13 cellular contexts compared by ENCODE assay signal in the genomic region with DNA sequence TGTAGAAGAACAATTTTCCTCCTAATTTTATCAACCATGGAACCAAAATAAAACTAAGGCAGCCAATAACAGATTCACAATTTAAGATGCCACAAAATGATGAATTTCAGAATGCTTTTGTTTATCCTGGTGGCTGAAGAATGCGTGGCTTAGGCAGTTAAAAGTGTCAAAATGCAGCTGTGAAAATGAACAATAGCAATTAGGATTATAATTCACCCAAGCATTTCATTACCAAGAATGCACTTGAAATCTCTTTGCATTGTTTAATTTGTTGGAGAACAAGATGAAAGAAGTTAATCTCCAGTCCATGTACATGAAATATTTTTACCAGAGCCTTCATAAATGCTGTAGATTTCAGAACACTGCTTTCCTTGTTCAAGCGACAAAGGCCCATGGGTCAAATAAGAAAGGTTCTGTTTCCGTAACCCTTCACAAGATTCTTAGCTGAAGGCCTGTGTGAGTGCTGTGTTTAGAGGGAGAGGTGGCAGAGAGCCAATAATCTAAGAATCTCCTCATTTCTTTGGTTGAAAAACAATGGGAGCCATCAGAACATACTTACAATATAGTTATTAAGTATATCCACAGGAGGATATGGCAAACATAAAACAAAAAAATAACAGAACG. TPM values are rescaled to one million over a fixed set of nuclear protein-coding genes. Genes with fewer than 3 reads are reported as not detected.
DNase-seq lines count a peak whose midpoint lies in the region; ATAC-seq and TF ChIP-seq lines count a peak whose summit lies in the region.
"Had no signal": no experiment of that assay in that cellular context is flagged by ENCODE, and none has a peak within 500 bp of the region (broad histone marks: within the 10 kb centered on the region; RNA-seq: fewer than 3 reads in every experiment).

No MANE protein-coding gene starts in this region.

- BruUV-seq in A673 (replicated peaks; lab: Mats Ljungman, UMichigan) = no TSS peak

- H3K4me3 ChIP-seq in A673 (ENCODE audit: low read depth, low read length, poor library complexity, severe bottlenecking) = no peak overlapping the region
- H3K4me3 ChIP-seq in neuronal stem cell (ENCODE audit: low read length in 2 of 2) = no peak overlapping the region

- H2BK120ac ChIP-seq in neuronal stem cell (ENCODE audit: low read depth, low read length) = no peak overlapping the region

- H3K23ac ChIP-seq in neuronal stem cell (ENCODE audit: low read depth, low read length, poor library complexity) = no peak overlapping the region

- no peak overlapping the region for H2BK15ac ChIP-seq in neuronal stem cell (ENCODE audit: low read length)

- no peaks in the 10 kb centered on the region for H3K9me3 Mint-ChIP-seq in effector memory CD8-positive, alpha-beta T cell

- H3K14ac ChIP-seq in neuronal stem cell (ENCODE audit: low read length) = no peak overlapping the region

- no peak overlapping the region for H3K9ac ChIP-seq in neuronal stem cell (ENCODE audit: low read depth, low read length, poor library complexity)

- H3K27me3 Mint-ChIP-seq in effector memory CD8-positive, alpha-beta T cell = no peaks in the 10 kb centered on the region
- H3K27me3 Mint-ChIP-seq: stimulated activated naive CD8-positive, alpha-beta T cell treated with anti-CD3 and anti-CD28 coated beads, Interleukin-15, amount 100 ng/mL, for 72 hours had no signal

- no peak overlapping the region for H2AK5ac ChIP-seq in neuronal stem cell (ENCODE audit: low read depth, low read length)

- H4K91ac ChIP-seq in neuronal stem cell (ENCODE audit: low read depth, low read length, poor library complexity) = no peak overlapping the region

- TF ChIP-seq CTCF in A673 (conservative IDR thresholded peaks at IDR 0.05; ENCODE audit: low read depth, low read length) = no peak

- no peak for ATAC-seq in effector memory CD8-positive, alpha-beta T cell (replicated peaks)
- no peak for ATAC-seq in HG03571 (IDR thresholded peaks at IDR 0.05; ENCODE audit: unreplicated experiment)
- ATAC-seq in GM19351 (IDR thresholded peaks at IDR 0.05; ENCODE audit: unreplicated experiment) = no peak
- ATAC-seq: stimulated activated naive CD8-positive, alpha-beta T cell treated with anti-CD3 and anti-CD28 coated beads, Interleukin-15, amount 100 ng/mL, for 72 hours had no signal

- no peak overlapping the region for H3K4me2 ChIP-seq in neuronal stem cell (ENCODE audit: insufficient read depth, low read length, poor library complexity, severe bottlenecking)

- H3K27ac ChIP-seq in A673 (ENCODE audit: low read depth, low read length, poor library complexity, severe bottlenecking) (peak overlapping the region; percentile 28), neuronal stem cell (replicated peaks; ENCODE audit: low read length) (peak overlapping the region; percentile 69)

- no peak overlapping the region for H2BK5ac ChIP-seq in neuronal stem cell (ENCODE audit: low read length)

- H3K18ac ChIP-seq in neuronal stem cell (ENCODE audit: low read length) = no peak overlapping the region

- no peak overlapping the region for H3K4ac ChIP-seq in neuronal stem cell (ENCODE audit: low read length)

- H3K4me1 Mint-ChIP-seq in effector memory CD8-positive, alpha-beta T cell (ENCODE audit: low read depth in 2 of 2) = peaks cover 14 to 27% of the 10 kb centered on the region in 2 donors

- TF ChIP-seq RAD21 in Ishikawa (IDR thresholded peaks at IDR 0.05; ENCODE audit: low read depth) = no peak

- no peak overlapping the region for H2BK12ac ChIP-seq in neuronal stem cell (ENCODE audit: low read length)

- H3K36me3 ChIP-seq in A673 (ENCODE audit: insufficient read depth, low read length, poor library complexity, severe bottlenecking) (no peaks in the 10 kb centered on the region), neuronal stem cell (replicated peaks in 1 of 2; ENCODE audit: control insufficient read depth in 2 of 2, insufficient read depth in 2 of 2, low read length in 2 of 2) (peaks cover 0 to 21% of the 10 kb centered on the region in 2 donors)

- no CpG with 5 or more reads among the region's 4 CpGs for WGBS in neuronal stem cell (ENCODE audit: extremely low coverage in 2 of 2, insufficient read length in 2 of 2, insufficient replicate concordance in 1 of 2), 2 donors

- H3K9me3 ChIP-seq in A673 (ENCODE audit: low read depth, low read length, poor library complexity, severe bottlenecking) (no peaks in the 10 kb centered on the region), neuronal stem cell (replicated peaks in 1 of 2; ENCODE audit: control insufficient read depth in 2 of 2, insufficient read depth in 1 of 2, low read depth in 1 of 2, low read length in 2 of 2) (no peaks in the 10 kb centered on the region)

- DNase-seq in A673 (ENCODE audit: low spot score) = peak; percentile 33
- DNase-seq in effector memory CD8-positive, alpha-beta T cell = no peak
- peak; percentile 21 for DNase-seq in neuronal stem cell (ENCODE audit: low spot score)
- no peak for DNase-seq in activated gamma-delta T cell treated with Interleukin-2 at 50 U/mL for 16 hours
- no peak for DNase-seq in MV-4-11 (lab: John Stamatoyannopoulos, UW)
- DNase-seq: activated CD8-positive, alpha-beta memory T cell treated with anti-CD3 and anti-CD28 coated beads, Interleukin-2, amount 50 U/mL, for 4 hours; NCI-H187 treated with DMSO at 0.1 percent for 48 hours; stimulated activated CD4-positive, alpha-beta T cell treated with anti-CD3 and anti-CD28 coated beads, Interleukin-2, amount 100 ng/mL, for 24 hours; stimulated activated naive CD8-positive, alpha-beta T cell treated with anti-CD3 and anti-CD28 coated beads, Interleukin-15, amount 100 ng/mL, for 72 hours; T-helper 9 cell had no signal

- peaks cover 21% of the 10 kb centered on the region for H3K36me3 Mint-ChIP-seq in effector memory CD8-positive, alpha-beta T cell (ENCODE audit: insufficient read depth)

- no peak overlapping the region for H4K8ac ChIP-seq in neuronal stem cell (ENCODE audit: low read depth, low read length)

- POLR2A ChIA-PET in A673 (lab: Charles Lee; ENCODE audit: low non-redundant PET) = no interaction called here

- intact Hi-C loops in A673 (cut with micrococcal nuclease; ENCODE audit: unreplicated experiment) = loop anchor here (5.0 to 10.0 kb wide), 2 partner anchors 178 to 355 kb away; no protein-coding TSS in a partner anchor

- no peak overlapping the region for H3K4me3 Mint-ChIP-seq in effector memory CD8-positive, alpha-beta T cell
- H3K4me3 Mint-ChIP-seq: stimulated activated naive CD8-positive, alpha-beta T cell treated with anti-CD3 and anti-CD28 coated beads, Interleukin-15, amount 100 ng/mL, for 72 hours had no signal

- CTCF ChIA-PET in A673 (lab: Charles Lee) = no interaction called here

- peaks cover 29% of the 10 kb centered on the region for H3K4me1 ChIP-seq in A673 (ENCODE audit: insufficient read depth, low read length, poor library complexity, severe bottlenecking)
- H3K4me1 ChIP-seq in neuronal stem cell (ENCODE audit: control insufficient read depth in 2 of 2, insufficient read depth in 1 of 2, low read depth in 1 of 2, low read length in 2 of 2) = peaks cover 2 to 8% of the 10 kb centered on the region in 2 donors

- H3K79me1 ChIP-seq in neuronal stem cell (ENCODE audit: low read depth, low read length) = peaks cover 4% of the 10 kb centered on the region

- H2AFZ ChIP-seq in neuronal stem cell (ENCODE audit: low read length) = no peak overlapping the region

- peak overlapping the region; percentile 53 to 77 for H3K27ac Mint-ChIP-seq in effector memory CD8-positive, alpha-beta T cell
- H3K27ac Mint-ChIP-seq: stimulated activated naive CD8-positive, alpha-beta T cell treated with anti-CD3 and anti-CD28 coated beads, Interleukin-15, amount 100 ng/mL, for 72 hours had no signal

- no peak for TF ChIP-seq EP300 in Ishikawa (IDR thresholded peaks at IDR 0.05; ENCODE audit: borderline replicate concordance)

- no peaks in the 10 kb centered on the region for H3K27me3 ChIP-seq in A673 (replicated peaks; ENCODE audit: insufficient read depth, low read depth, low read length, poor library complexity)
- H3K27me3 ChIP-seq in neuronal stem cell (ENCODE audit: control insufficient read depth in 3 of 3, insufficient read depth in 3 of 3, low read depth in 1 of 3, low read length in 3 of 3) = no peaks in the 10 kb centered on the region

TF ChIP-seq in Ishikawa, 13 proteins besides CTCF, POLR2A, EP300 and RAD21:
- peak; percentile 40; the same call in 1 of the 2 replicates for TF ChIP-seq NFIC (IDR thresholded peaks at IDR 0.05)
- TF ChIP-seq TEAD4 (IDR thresholded peaks at IDR 0.05) = peak; percentile 31; the same call in 1 of the 2 replicates
- TF ChIP-seq, protein P1, sequence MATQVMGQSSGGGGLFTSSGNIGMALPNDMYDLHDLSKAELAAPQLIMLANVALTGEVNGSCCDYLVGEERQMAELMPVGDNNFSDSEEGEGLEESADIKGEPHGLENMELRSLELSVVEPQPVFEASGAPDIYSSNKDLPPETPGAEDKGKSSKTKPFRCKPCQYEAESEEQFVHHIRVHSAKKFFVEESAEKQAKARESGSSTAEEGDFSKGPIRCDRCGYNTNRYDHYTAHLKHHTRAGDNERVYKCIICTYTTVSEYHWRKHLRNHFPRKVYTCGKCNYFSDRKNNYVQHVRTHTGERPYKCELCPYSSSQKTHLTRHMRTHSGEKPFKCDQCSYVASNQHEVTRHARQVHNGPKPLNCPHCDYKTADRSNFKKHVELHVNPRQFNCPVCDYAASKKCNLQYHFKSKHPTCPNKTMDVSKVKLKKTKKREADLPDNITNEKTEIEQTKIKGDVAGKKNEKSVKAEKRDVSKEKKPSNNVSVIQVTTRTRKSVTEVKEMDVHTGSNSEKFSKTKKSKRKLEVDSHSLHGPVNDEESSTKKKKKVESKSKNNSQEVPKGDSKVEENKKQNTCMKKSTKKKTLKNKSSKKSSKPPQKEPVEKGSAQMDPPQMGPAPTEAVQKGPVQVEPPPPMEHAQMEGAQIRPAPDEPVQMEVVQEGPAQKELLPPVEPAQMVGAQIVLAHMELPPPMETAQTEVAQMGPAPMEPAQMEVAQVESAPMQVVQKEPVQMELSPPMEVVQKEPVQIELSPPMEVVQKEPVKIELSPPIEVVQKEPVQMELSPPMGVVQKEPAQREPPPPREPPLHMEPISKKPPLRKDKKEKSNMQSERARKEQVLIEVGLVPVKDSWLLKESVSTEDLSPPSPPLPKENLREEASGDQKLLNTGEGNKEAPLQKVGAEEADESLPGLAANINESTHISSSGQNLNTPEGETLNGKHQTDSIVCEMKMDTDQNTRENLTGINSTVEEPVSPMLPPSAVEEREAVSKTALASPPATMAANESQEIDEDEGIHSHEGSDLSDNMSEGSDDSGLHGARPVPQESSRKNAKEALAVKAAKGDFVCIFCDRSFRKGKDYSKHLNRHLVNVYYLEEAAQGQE (IDR thresholded peaks at IDR 0.05; ENCODE audit: low read depth) = no peak
- TF ChIP-seq CEBPB (IDR thresholded peaks at IDR 0.05) = no peak

RNA-seq across cellular contexts. Expression of a gene that starts 39.3 kb away (rescaled TPM):
- 69.6 and 71.4 TPM in 2 replicates for total RNA-seq in A673 (2021)
- polyA plus RNA-seq in neuronal stem cell (2013, experiment 1 of 2) = 45.1 TPM
- polyA plus RNA-seq in neuronal stem cell (2013, experiment 2 of 2) = 44.1 TPM

Comparison
In these comparisons a context has a peak if more than half of its experiments do, and no peak if none do; other contexts are left out.
1. DNase-seq: peak in A673 (single experiment) and neuronal stem cell (single experiment); none in effector memory CD8-positive, alpha-beta T cell (0 of 3), activated gamma-delta T cell treated with Interleukin-2 at 50 U/mL for 16 hours (single experiment) and MV-4-11 (single experiment).